Comparison of ENCODE assay signal across 1 cellular context in the genomic region with DNA sequence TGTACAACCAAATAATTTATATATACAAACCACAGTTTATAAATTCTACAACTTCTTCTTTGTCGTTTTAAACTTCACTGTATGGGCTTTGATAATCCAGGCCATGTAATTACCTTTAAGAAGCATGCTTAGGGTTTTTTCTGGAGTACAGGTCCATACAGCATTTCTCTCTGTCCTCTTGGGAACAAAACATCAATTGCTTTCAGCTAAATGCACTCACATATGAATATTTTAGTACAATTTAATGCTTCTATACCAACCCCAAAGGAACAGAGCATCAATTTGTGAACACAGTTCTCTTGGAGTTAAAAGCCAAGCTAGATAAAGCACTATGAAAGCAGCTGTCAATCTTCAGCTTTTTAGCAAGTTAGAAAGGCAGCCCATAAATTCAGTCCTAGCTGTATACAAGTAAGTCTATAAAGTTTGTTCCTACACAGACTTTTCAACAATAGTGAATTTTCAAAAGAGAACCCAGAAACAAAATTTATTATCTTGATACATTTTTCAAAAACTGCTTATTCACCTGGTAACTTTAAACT.
TF ChIP-seq lines count a peak whose summit lies in the region.

No MANE protein-coding gene starts in this region.

TF ChIP-seq in HepG2, 621 proteins besides CTCF, POLR2A, EP300 and RAD21 (continued from another document):
- TF ChIP-seq ZNF710 (CRISPR knock-in tag; IDR thresholded peaks at IDR 0.05; ENCODE audit: borderline replicate concordance) (no peak), BRD4 (CRISPR knock-in tag; IDR thresholded peaks at IDR 0.05) (no peak)
